21 cellular contexts compared by ENCODE assay signal in genomic region chr10:79412516-79412915, GRCh38. TPM values are rescaled to one million over a fixed set of nuclear protein-coding genes. Genes with fewer than 3 reads are reported as not detected.
DNase-seq lines count a peak whose midpoint lies in the region; ATAC-seq and TF ChIP-seq lines count a peak whose summit lies in the region.
"Had no signal": no experiment of that assay in that cellular context is flagged by ENCODE, and none has a peak within 500 bp of the region (broad histone marks: within the 10 kb centered on the region; RNA-seq: fewer than 3 reads in every experiment).

No MANE protein-coding gene starts in this region.

- H3K9ac ChIP-seq in MM.1S (ENCODE audit: low read length) = no peak overlapping the region
- H3K9ac ChIP-seq: KMS-11 had no signal

- no peak for ATAC-seq in left cardiac atrium

- H3K4me3 Mint-ChIP-seq in glutamatergic neuron (ENCODE audit: unreplicated experiment) = no peak overlapping the region
- H3K4me3 Mint-ChIP-seq: B cell; CD4-positive, alpha-beta T cell had no signal

- peaks cover 11% of the 10 kb centered on the region for H3K27me3 Mint-ChIP-seq in glutamatergic neuron (ENCODE audit: unreplicated experiment)
- H3K27me3 Mint-ChIP-seq: B cell; CD4-positive, alpha-beta T cell had no signal

- DNase-seq in left cardiac atrium (peak; percentile 6), cardiac septum (ENCODE audit: low spot score) (no peak), glutamatergic neuron (peak; percentile 2), osteoblast (ENCODE audit: insufficient read length, low spot score, missing footprints) (peak; percentile 58), uterus (peak in 1 of 2 donors; percentile 8), NCI-H524 treated with DMSO at 0.1 percent for 48 hours (lab: John Stamatoyannopoulos, UW) (no peak), WERI-Rb-1 (no peak), MM.1S (no peak)
- DNase-seq: Caco-2; CD4-positive, alpha-beta T cell; DMS53; NCI-H1417 treated with DMSO at 0.1 percent for 48 hours; NCI-H187 treated with DMSO at 0.1 percent for 48 hours; NCI-H2227 treated with DMSO at 0.1 percent for 48 hours; NCI-H510A treated with DMSO at 0.1 percent for 48 hours; SHP77 had no signal

- H3K36me3 ChIP-seq in osteoblast (ENCODE audit: insufficient read depth, low read length) (peaks cover 27% of the 10 kb centered on the region), uterus (no peaks in the 10 kb centered on the region), WERI-Rb-1 (no peaks in the 10 kb centered on the region), MM.1S (replicated peaks; ENCODE audit: insufficient read depth, low read length) (no peaks in the 10 kb centered on the region)
- H3K36me3 ChIP-seq: Peyer's patch had no signal

- H4K20me1 ChIP-seq in osteoblast (ENCODE audit: insufficient read depth, low read length) (peaks cover 50% of the 10 kb centered on the region), MM.1S (ENCODE audit: insufficient read depth, low read length) (no peaks in the 10 kb centered on the region)

- no peaks in the 10 kb centered on the region for H3K36me3 Mint-ChIP-seq in glutamatergic neuron (ENCODE audit: unreplicated experiment)

- H3K79me2 ChIP-seq in osteoblast (ENCODE audit: insufficient read depth, low read length) = peaks cover 44% of the 10 kb centered on the region
- no peaks in the 10 kb centered on the region for H3K79me2 ChIP-seq in MM.1S (ENCODE audit: low read length)

- H3K9me2 ChIP-seq in MM.1S (replicated peaks; ENCODE audit: insufficient read depth, low read length) = no peaks in the 10 kb centered on the region

- no peak for TF ChIP-seq POLR2A in uterus (IDR thresholded peaks at IDR 0.05)

- no peaks in the 10 kb centered on the region for H3F3A ChIP-seq in MM.1S (ENCODE audit: insufficient read depth, low read length)

- no peaks in the 10 kb centered on the region for H3K9me3 ChIP-seq in osteoblast (ENCODE audit: low read depth, low read length)
- H3K9me3 ChIP-seq in uterus = no peaks in the 10 kb centered on the region
- no peaks in the 10 kb centered on the region for H3K9me3 ChIP-seq in WERI-Rb-1 (ENCODE audit: severe bottlenecking)
- H3K9me3 ChIP-seq in MM.1S (replicated peaks; ENCODE audit: insufficient read depth, low read length) = no peaks in the 10 kb centered on the region
- H3K9me3 ChIP-seq: Caco-2, Peyer's patch had no signal

- TF ChIP-seq CTCF in glutamatergic neuron (IDR thresholded peaks at IDR 0.05; ENCODE audit: partially characterized antibody, unreplicated experiment) (no peak), osteoblast (IDR thresholded peaks at IDR 0.05; ENCODE audit: extremely low read depth, low read depth, low read length) (no peak), uterus (IDR thresholded peaks at IDR 0.05) (no peak), WERI-Rb-1 (IDR thresholded peaks at IDR 0.05; ENCODE audit: low read depth, low read length) (no peak), MM.1S (IDR thresholded peaks at IDR 0.05; ENCODE audit: low read length) (no peak)

- peaks cover 5% of the 10 kb centered on the region for H3K9me3 Mint-ChIP-seq in glutamatergic neuron (ENCODE audit: unreplicated experiment)
- H3K9me3 Mint-ChIP-seq: CD4-positive, alpha-beta T cell had no signal

- H3K4me2 ChIP-seq in osteoblast (ENCODE audit: insufficient read depth, low read length) = peak overlapping the region; percentile 56
- H3K4me2 ChIP-seq in MM.1S (ENCODE audit: low read depth, low read length) = no peak overlapping the region
- H3K4me2 ChIP-seq: KMS-11 had no signal

- H3K4me1 Mint-ChIP-seq in glutamatergic neuron (ENCODE audit: low read depth, unreplicated experiment) = peaks cover 9% of the 10 kb centered on the region

- no peak overlapping the region for H3K4me3 ChIP-seq in osteoblast (ENCODE audit: insufficient read depth, low read length)
- H3K4me3 ChIP-seq in uterus = no peak overlapping the region
- no peak overlapping the region for H3K4me3 ChIP-seq in WERI-Rb-1 (ENCODE audit: low read depth, low read length)
- no peak overlapping the region for H3K4me3 ChIP-seq in MM.1S (ENCODE audit: low read length)
- H3K4me3 ChIP-seq: Peyer's patch, SK-N-MC had no signal

- intact Hi-C loops in left cardiac atrium (cut with DNase I) (no loop called here), cardiac septum (cut with DNase I) (no loop called here), uterus (cut with DNase I; ENCODE audit: low total_unique reads) (no loop called here)

- no peaks in the 10 kb centered on the region for H3K27me3 ChIP-seq in osteoblast (ENCODE audit: insufficient read depth, low read length)
- no peaks in the 10 kb centered on the region for H3K27me3 ChIP-seq in uterus
- H3K27me3 ChIP-seq in WERI-Rb-1 (ENCODE audit: insufficient read depth, low read depth, severe bottlenecking) = no peaks in the 10 kb centered on the region
- H3K27me3 ChIP-seq in MM.1S (replicated peaks; ENCODE audit: insufficient read depth, low read length) = no peaks in the 10 kb centered on the region
- H3K27me3 ChIP-seq: Peyer's patch had no signal

- H3K4me1 ChIP-seq in osteoblast (ENCODE audit: insufficient read depth, low read length) (peaks cover 18% of the 10 kb centered on the region), uterus (peaks cover 9 to 32% of the 10 kb centered on the region in 2 donors), MM.1S (ENCODE audit: low read length) (peaks cover 16% of the 10 kb centered on the region)
- H3K4me1 ChIP-seq: Caco-2 had no signal

- H2AFZ ChIP-seq in osteoblast (ENCODE audit: low read length) (no peak overlapping the region), MM.1S (ENCODE audit: low read length) (no peak overlapping the region)

- no peak overlapping the region for H3K27ac Mint-ChIP-seq in glutamatergic neuron (ENCODE audit: unreplicated experiment)
- H3K27ac Mint-ChIP-seq: B cell; CD4-positive, alpha-beta T cell had no signal

- H3K27ac ChIP-seq in osteoblast (ENCODE audit: low read depth, low read length) (no peak overlapping the region), uterus (peak overlapping the region; percentile 41 to 55), WERI-Rb-1 (no peak overlapping the region), MM.1S (ENCODE audit: low read length) (no peak overlapping the region)
- H3K27ac ChIP-seq: KMS-11, Peyer's patch, SK-N-MC had no signal

RNA-seq across cellular contexts. Expression of gene ZCCHC24, which starts 32.9 kb away (rescaled TPM):
- total RNA-seq in left cardiac atrium (10 to 100 TPM; 52.9 to 56.6 TPM), cardiac septum (56.6 TPM), glutamatergic neuron (ENCODE audit: unreplicated experiment) (3.0 TPM), osteoblast (48.5 and 69.5 TPM in 2 replicates), uterus (100 to 1,000 TPM in 1 of 4 donors, 10 to 100 TPM in 3; 32.8 to 122 (median 37.7) TPM)
- total RNA-seq: HT-29 had no signal

Comparison
In these comparisons a context has a peak if more than half of its experiments do, and no peak if none do; other contexts are left out.
1. DNase-seq: peak in left cardiac atrium (single experiment), glutamatergic neuron (single experiment) and osteoblast (single experiment); none in cardiac septum (single experiment), NCI-H524 treated with DMSO at 0.1 percent for 48 hours (single experiment), WERI-Rb-1 (single experiment) and MM.1S (single experiment).
2. H3K27ac ChIP-seq: peak in uterus (2 of 2); none in osteoblast (single experiment), WERI-Rb-1 (single experiment) and MM.1S (single experiment).